In genomic region chr11:69010361-69010891, GRCh38 we compare ENCODE assay signal across 13 cellular contexts. TPM values are rescaled to one million over a fixed set of nuclear protein-coding genes. Genes with fewer than 3 reads are reported as not detected.
DNase-seq lines count a peak whose midpoint lies in the region; ATAC-seq and TF ChIP-seq lines count a peak whose summit lies in the region.
"Had no signal": no experiment of that assay in that cellular context is flagged by ENCODE, and none has a peak within 500 bp of the region (broad histone marks: within the 10 kb centered on the region; RNA-seq: fewer than 3 reads in every experiment).

No MANE protein-coding gene starts in this region.

- in situ Hi-C loops in IMR-90 (cut with MboI; ENCODE audit: low sequenced_read_pairs): no loop called here

- H3K4me2 ChIP-seq in IMR-90 (ENCODE audit: low read depth, low read length): peak overlapping the region; percentile 87

- H3K23ac ChIP-seq in IMR-90 (ENCODE audit: low read depth, low read length): peak overlapping the region; percentile 95

- H3K36me3 ChIP-seq in IMR-90 (ENCODE audit: control insufficient read depth, insufficient read depth, low read length) (peaks cover 18% of the 10 kb centered on the region), muscle layer of duodenum (ENCODE audit: control insufficient read depth in 1 of 2, insufficient read depth in 2 of 2, low read length in 2 of 2) (peaks cover 2 to 22% of the 10 kb centered on the region in 2 donors)
- H3K36me3 ChIP-seq: SJCRH30 had no signal

- H2BK120ac ChIP-seq in IMR-90 (ENCODE audit: low read depth, low read length): peak overlapping the region; percentile 92

- 0% methylated on average over 2 of the region's 9 CpGs; no CpG with 5 or more reads in 1 of the 2 experiments for WGBS in IMR-90 (ENCODE audit: extremely low coverage in 2 of 2, insufficient read length in 1 of 2), 2 experiments

- peak overlapping the region; percentile 96 for H4K91ac ChIP-seq in IMR-90 (ENCODE audit: insufficient read depth, low read depth, low read length)

- peaks cover 23 to 59% of the 10 kb centered on the region in 2 experiments for H3K79me1 ChIP-seq in IMR-90 (ENCODE audit: low read depth in 1 of 2, low read length in 2 of 2)

- H3K9me1 ChIP-seq in IMR-90 (ENCODE audit: insufficient read depth, low read length): peaks cover 20% of the 10 kb centered on the region

- peak overlapping the region; percentile 96 for H3K14ac ChIP-seq in IMR-90 (replicated peaks; ENCODE audit: low read depth, low read length)

- BruUV-seq in IMR-90 (replicated peaks; lab: Mats Ljungman, UMichigan): no TSS peak

- H3K4me3 ChIP-seq in AG04449 (ENCODE audit: low read depth, low read length) (peak overlapping the region; percentile 57), IMR-90 (ENCODE audit: insufficient read depth, low read depth, low read length) (peak overlapping the region; percentile 32), epithelial cell of esophagus (ENCODE audit: low read length) (no peak overlapping the region), muscle layer of duodenum (ENCODE audit: low read depth in 1 of 2, low read length in 2 of 2) (peak overlapping the region; percentile 73 to 93)
- H3K4me3 ChIP-seq: SJCRH30 had no signal

- H3K9ac ChIP-seq in IMR-90 (ENCODE audit: low read depth, low read length): peak overlapping the region; percentile 80
- H3K9ac ChIP-seq: parathyroid adenoma had no signal

- CTCF ChIA-PET in AG04449 (lab: Yijun Ruan, JAX) (interaction anchor here (0.6 to 4.6 kb wide), 7 partner anchors 9 to 79 kb away, joined by 3 to 37 read pairs (median 5); no protein-coding TSS in a partner anchor), IMR-90 (lab: Yijun Ruan, JAX) (no interaction called here)

- H4K8ac ChIP-seq in IMR-90 (ENCODE audit: low read depth in 2 of 2, low read length in 2 of 2): peak overlapping the region; percentile 70 to 92

- peaks cover 8% of the 10 kb centered on the region for H4K20me1 ChIP-seq in IMR-90 (ENCODE audit: insufficient read depth, low read length)

- intact Hi-C loops in IMR-90 (cut with micrococcal nuclease): loop anchor here (5.0 kb wide), 1 partner anchor 168 kb away; the partner anchor contains the start of gene CPT1A

- peak overlapping the region; percentile 92; the same call in 2 of the 3 replicates for H2BK15ac ChIP-seq in IMR-90 (ENCODE audit: low read depth, low read length)

- H3K9me3 ChIP-seq in IMR-90 (ENCODE audit: control insufficient read depth, insufficient read depth, low read length) (no peaks in the 10 kb centered on the region), muscle layer of duodenum (ENCODE audit: control insufficient read depth in 1 of 2, low read length in 2 of 2) (no peaks in the 10 kb centered on the region)
- H3K9me3 ChIP-seq: SJCRH30 had no signal

- no peaks in the 10 kb centered on the region for H3K27me3 ChIP-seq in IMR-90 (ENCODE audit: control insufficient read depth, insufficient read depth, low read length)
- H3K27me3 ChIP-seq in muscle layer of duodenum (ENCODE audit: low read depth, low read length): peaks cover 11% of the 10 kb centered on the region
- H3K27me3 ChIP-seq: SJCRH30 had no signal

- H3K18ac ChIP-seq in IMR-90 (ENCODE audit: low read depth, low read length): peak overlapping the region; percentile 65

- DNase-seq in AG04449 (ENCODE audit: low read depth, low spot score) (no peak), IMR-90 (peak; percentile 16), epithelial cell of esophagus (ENCODE audit: low read depth) (peak; percentile 37)
- no peak for DNase-seq in stimulated activated CD4-positive, alpha-beta T cell treated with anti-CD3 and anti-CD28 coated beads, Interleukin-2, amount 100 ng/mL, for 24 hours
- no peak for DNase-seq in stimulated activated naive CD4-positive, alpha-beta T cell (lab: John Stamatoyannopoulos, UW)
- DNase-seq: activated T-cell treated with anti-CD3 and anti-CD28 coated beads, Interleukin-2, amount 50 U/mL, for 1 hour; NCI-H1105 treated with DMSO at 0.1 percent for 48 hours; SJCRH30 had no signal

- H3K56ac ChIP-seq in IMR-90 (ENCODE audit: extremely low read depth, insufficient read depth, low read length): peak overlapping the region; percentile 85

- TF ChIP-seq POLR2A in IMR-90 (IDR thresholded peaks at IDR 0.05; ENCODE audit: low read depth, low read length): no peak; the same call in 1 of the 2 replicates

- no peak for TF ChIP-seq CTCF in AG04449 (IDR thresholded peaks at IDR 0.05; ENCODE audit: insufficient read depth, low read length, missing control alignments)
- TF ChIP-seq CTCF in IMR-90 (conservative IDR thresholded peaks at IDR 0.05; ENCODE audit: low read depth, low read length): no peak
- no peak for TF ChIP-seq CTCF in epithelial cell of esophagus (IDR thresholded peaks at IDR 0.05; ENCODE audit: insufficient read depth, low read depth, low read length, missing control alignments)

- peak overlapping the region; percentile 98 for H2AK9ac ChIP-seq in IMR-90 (replicated peaks; ENCODE audit: low read depth, low read length, poor library complexity)

- peak overlapping the region; percentile 83 for H2AFZ ChIP-seq in IMR-90 (replicated peaks; ENCODE audit: low read length, poor library complexity)
- H2AFZ ChIP-seq: parathyroid adenoma had no signal

- H2BK5ac ChIP-seq in IMR-90 (ENCODE audit: low read depth, low read length, poor library complexity, severe bottlenecking): peak overlapping the region; percentile 87

- TF ChIP-seq RAD21 in IMR-90 (IDR thresholded peaks at IDR 0.05; ENCODE audit: low read length): no peak

- H3K4me1 ChIP-seq in IMR-90 (ENCODE audit: control insufficient read depth, insufficient read depth, low read length) (peaks cover 51% of the 10 kb centered on the region), muscle layer of duodenum (ENCODE audit: control insufficient read depth in 1 of 2, insufficient read depth in 2 of 2, low read length in 2 of 2) (peaks cover 5 to 61% of the 10 kb centered on the region in 2 donors)
- H3K4me1 ChIP-seq: parathyroid adenoma had no signal

- peak overlapping the region; percentile 60 for H4K5ac ChIP-seq in IMR-90 (ENCODE audit: low read depth, low read length)

- ATAC-seq in IMR-90 (ENCODE audit: low read depth): no peak
- ATAC-seq in HG02840 (IDR thresholded peaks at IDR 0.05; ENCODE audit: low FRiP score, unreplicated experiment): no peak
- no peak for ATAC-seq in activated CD4-positive, CD25-positive, alpha-beta regulatory T cell treated with anti-CD3 and anti-CD28 coated beads, Interleukin-2, amount 50 U/mL, for 24 hours

- H3K27ac ChIP-seq in IMR-90 (ENCODE audit: insufficient read depth, low read length) (peak overlapping the region; percentile 86), muscle layer of duodenum (ENCODE audit: low read length) (peak overlapping the region; percentile 90)
- H3K27ac ChIP-seq: parathyroid adenoma, SJCRH30 had no signal

- peak overlapping the region; percentile 74 for H2BK20ac ChIP-seq in IMR-90 (ENCODE audit: low read depth, low read length)

- POLR2A ChIA-PET in AG04449 (lab: Yijun Ruan, JAX): interaction anchor here (0.7 to 1.9 kb wide), 6 partner anchors 8 to 81 kb away, joined by 3 to 10 read pairs (median 4); partner anchors contain the start of gene TPCN2
- POLR2A ChIA-PET in IMR-90 (lab: Charles Lee; ENCODE audit: unreplicated experiment): interaction anchor here (1.2 to 1.6 kb wide), 3 partner anchors 34 to 79 kb away, joined by 3 to 4 read pairs (median 4); partner anchors contain the start of gene TPCN2

- H3K4ac ChIP-seq in IMR-90 (ENCODE audit: low read depth, low read length): peak overlapping the region; percentile 97

- dilution Hi-C loops in IMR-90 (cut with HindIII; ENCODE audit: low sequenced_read_pairs, unreplicated experiment): no loop called here

- H2AK5ac ChIP-seq in IMR-90 (ENCODE audit: low read depth, low read length): peak overlapping the region; percentile 100

TF ChIP-seq in IMR-90, 13 proteins besides CTCF, POLR2A, EP300 and RAD21:
- TF ChIP-seq MAZ (IDR thresholded peaks at IDR 0.05; ENCODE audit: borderline replicate concordance, low read depth, low read length) (no peak), CEBPB (IDR thresholded peaks at IDR 0.05; ENCODE audit: low read depth, low read length) (no peak), MXI1 (IDR thresholded peaks at IDR 0.05; ENCODE audit: borderline replicate concordance, low read depth, low read length) (no peak), MAFK (IDR thresholded peaks at IDR 0.05; ENCODE audit: low read depth, low read length) (no peak)
- TF ChIP-seq, protein P1, sequence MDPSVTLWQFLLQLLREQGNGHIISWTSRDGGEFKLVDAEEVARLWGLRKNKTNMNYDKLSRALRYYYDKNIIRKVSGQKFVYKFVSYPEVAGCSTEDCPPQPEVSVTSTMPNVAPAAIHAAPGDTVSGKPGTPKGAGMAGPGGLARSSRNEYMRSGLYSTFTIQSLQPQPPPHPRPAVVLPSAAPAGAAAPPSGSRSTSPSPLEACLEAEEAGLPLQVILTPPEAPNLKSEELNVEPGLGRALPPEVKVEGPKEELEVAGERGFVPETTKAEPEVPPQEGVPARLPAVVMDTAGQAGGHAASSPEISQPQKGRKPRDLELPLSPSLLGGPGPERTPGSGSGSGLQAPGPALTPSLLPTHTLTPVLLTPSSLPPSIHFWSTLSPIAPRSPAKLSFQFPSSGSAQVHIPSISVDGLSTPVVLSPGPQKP (IDR thresholded peaks at IDR 0.05; ENCODE audit: borderline replicate concordance, low read depth, low read length): no peak
- TF ChIP-seq, protein P2, sequence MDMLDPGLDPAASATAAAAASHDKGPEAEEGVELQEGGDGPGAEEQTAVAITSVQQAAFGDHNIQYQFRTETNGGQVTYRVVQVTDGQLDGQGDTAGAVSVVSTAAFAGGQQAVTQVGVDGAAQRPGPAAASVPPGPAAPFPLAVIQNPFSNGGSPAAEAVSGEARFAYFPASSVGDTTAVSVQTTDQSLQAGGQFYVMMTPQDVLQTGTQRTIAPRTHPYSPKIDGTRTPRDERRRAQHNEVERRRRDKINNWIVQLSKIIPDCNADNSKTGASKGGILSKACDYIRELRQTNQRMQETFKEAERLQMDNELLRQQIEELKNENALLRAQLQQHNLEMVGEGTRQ (IDR thresholded peaks at IDR 0.05; ENCODE audit: low read depth, low read length): no peak

RNA-seq across cellular contexts. Expression of gene MRGPRF, which starts 2.6 kb away (rescaled TPM):
- total RNA-seq in IMR-90 (2012; rRNA removed): 5.8 and 6.3 TPM in 2 replicates
- polyA plus RNA-seq in IMR-90 (2012; rRNA removed): 27.3 and 28.8 TPM in 2 replicates
- 27.9 and 54.6 TPM in 2 replicates for polyA plus RNA-seq in IMR-90 (2012; cell fraction: cytosol; rRNA removed)
- polyA plus RNA-seq in IMR-90 (2012; cell fraction: nucleus; rRNA removed; ENCODE audit: low replicate concordance): 17.5 and 36.2 TPM in 2 replicates

RNA-seq across cellular contexts. Expression of gene MRGPRD, which starts 29.6 kb away (rescaled TPM):
- total RNA-seq in IMR-90 (2012; rRNA removed): not detected in 2 replicates
- not detected in 2 replicates for polyA plus RNA-seq in IMR-90 (2012; rRNA removed)
- not detected in 2 replicates for polyA plus RNA-seq in IMR-90 (2012; cell fraction: cytosol; rRNA removed)
- not detected in 2 replicates for polyA plus RNA-seq in IMR-90 (2012; cell fraction: nucleus; rRNA removed; ENCODE audit: low replicate concordance)
- total RNA-seq: SJCRH30 had no signal
- polyA plus RNA-seq: CD14-positive monocyte had no signal

RNA-seq across cellular contexts. Expression of gene TPCN2, which starts 38.3 kb away (rescaled TPM):
- 3.1 and 3.4 TPM in 2 replicates for total RNA-seq in IMR-90 (2012; rRNA removed)
- polyA plus RNA-seq in IMR-90 (2012; rRNA removed): 6.9 and 8.0 TPM in 2 replicates
- 5.9 and 7.4 TPM in 2 replicates for polyA plus RNA-seq in IMR-90 (2012; cell fraction: cytosol; rRNA removed)
- 41.5 and 56.5 TPM in 2 replicates for polyA plus RNA-seq in IMR-90 (2012; cell fraction: nucleus; rRNA removed; ENCODE audit: low replicate concordance)

Comparison
In these comparisons a context has a peak if more than half of its experiments do, and no peak if none do; other contexts are left out.
1. DNase-seq: peak in IMR-90 (single experiment) and epithelial cell of esophagus (single experiment); none in AG04449 (single experiment), stimulated activated CD4-positive, alpha-beta T cell treated with anti-CD3 and anti-CD28 coated beads, Interleukin-2, amount 100 ng/mL, for 24 hours (0 of 2) and stimulated activated naive CD4-positive, alpha-beta T cell (0 of 6).